22 cellular contexts compared by ENCODE assay signal in the genomic region with DNA sequence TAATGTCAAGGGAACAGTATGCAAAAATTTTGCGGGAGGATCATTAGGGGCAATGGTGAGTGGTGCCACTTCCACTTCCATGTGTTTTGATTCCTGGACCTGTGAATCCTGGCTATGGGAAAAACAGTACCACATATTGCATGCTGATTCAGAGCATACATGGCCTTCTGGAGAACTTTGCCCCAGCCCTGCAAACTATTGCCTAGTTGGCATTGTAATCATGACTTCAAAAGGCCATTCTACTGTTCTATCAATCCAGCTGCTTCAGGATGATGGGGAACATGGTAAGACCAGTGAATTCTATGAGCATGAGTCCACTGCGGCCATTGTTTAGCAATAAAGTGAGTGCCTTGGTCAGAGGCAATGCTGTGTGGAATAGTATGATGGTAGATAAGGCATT.
A peak's percentile ranks its signal among the peaks of the same experiment; 100 is the strongest.
DNase-seq lines count a peak whose midpoint lies in the region; ATAC-seq and TF ChIP-seq lines count a peak whose summit lies in the region.
"Had no signal": no experiment of that assay in that cellular context is flagged by ENCODE, and none has a peak within 500 bp of the region (broad histone marks: within the 10 kb centered on the region; RNA-seq: fewer than 3 reads in every experiment).

No MANE protein-coding gene starts in this region.

- H3K27me3 ChIP-seq in liver (ENCODE audit: control insufficient read depth in 4 of 4, insufficient read depth in 4 of 4, low read length in 3 of 4) (no peaks in the 10 kb centered on the region), lower lobe of right lung (ENCODE audit: low read depth) (no peaks in the 10 kb centered on the region)
- H3K27me3 ChIP-seq: BE2C, BLaER1 had no signal

- no peak for DNase-seq in left lobe of liver (ENCODE audit: low spot score)
- no peak for DNase-seq in NK-92 treated with Interleukin-12 subunit alpha and Interleukin-12 subunit beta, amount 100 ng/mL, for 24 hours (lab: John Stamatoyannopoulos, UW)
- DNase-seq in lower lobe of right lung, result no peak
- DNase-seq: 8988T; ACHN; BE2C; C1 segment of cervical spinal cord; CD4-positive, alpha-beta memory T cell; CD4-positive, CD25-positive, alpha-beta regulatory T cell; CD8-positive, alpha-beta memory T cell; COR-L47; DMS 273 treated with DMSO at 0.1 percent for 48 hours; DMS153; DMS53; DMS79; DND-41; EL; GDM1 had no signal

- no peak for TF ChIP-seq CTCF in liver (IDR thresholded peaks at IDR 0.05; ENCODE audit: low read depth, low read length, missing input control)
- TF ChIP-seq CTCF in lower lobe of right lung (IDR thresholded peaks at IDR 0.05), result no peak

- no peak overlapping the region for H3K9ac ChIP-seq in liver (ENCODE audit: low read depth in 1 of 2, low read length in 2 of 2)
- H3K9ac ChIP-seq: BLaER1 had no signal

- H3K27ac ChIP-seq in liver (ENCODE audit: low read depth in 1 of 2, low read length in 2 of 2), result no peak overlapping the region
- H3K27ac ChIP-seq in lower lobe of right lung, result no peak overlapping the region
- H3K27ac ChIP-seq: BLaER1 had no signal

- H3K4me3 ChIP-seq in liver (ENCODE audit: low read depth in 1 of 3, low read length in 3 of 3) (no peak overlapping the region), lower lobe of right lung (no peak overlapping the region)
- H3K4me3 ChIP-seq: BLaER1, GM12878 had no signal

- H3K4me1 ChIP-seq in liver (ENCODE audit: control insufficient read depth in 4 of 4, insufficient read depth in 4 of 4, low read length in 3 of 4) (no peaks in the 10 kb centered on the region), lower lobe of right lung (no peaks in the 10 kb centered on the region)
- H3K4me1 ChIP-seq: BE2C, BLaER1 had no signal

- H3K9me3 ChIP-seq in liver (ENCODE audit: control insufficient read depth in 4 of 4, low read length in 3 of 4) (peaks cover 0 to 1% (median 0%) of the 10 kb centered on the region in 4 donors), lower lobe of right lung (peaks cover 2% of the 10 kb centered on the region)
- H3K9me3 ChIP-seq: BE2C had no signal

- 96% methylated on average over 2 of the region's 2 CpGs for WGBS in liver

- H3K36me3 ChIP-seq in liver (ENCODE audit: control insufficient read depth in 4 of 4, insufficient read depth in 3 of 4, low read depth in 1 of 4, low read length in 3 of 4) (no peaks in the 10 kb centered on the region), lower lobe of right lung (no peaks in the 10 kb centered on the region)
- H3K36me3 ChIP-seq: BE2C had no signal

- no peak for TF ChIP-seq RAD21 in liver (IDR thresholded peaks at IDR 0.05)

- ATAC-seq in left lobe of liver (peak; percentile 47), HG02759 (IDR thresholded peaks at IDR 0.05; ENCODE audit: unreplicated experiment) (no peak), lower lobe of right lung (no peak)
- ATAC-seq: GM12878 had no signal

- intact Hi-C loops in lower lobe of right lung (cut with DNase I), result no loop called here

TF ChIP-seq in liver, 16 proteins besides CTCF, POLR2A, EP300 and RAD21:
- TF ChIP-seq JUND (IDR thresholded peaks at IDR 0.05) (no peak), RXRA (IDR thresholded peaks at IDR 0.05) (peak; percentile 51 to 75), HNF4A (conservative IDR thresholded peaks at IDR 0.05) (peak; percentile 46 to 73)
